1 cellular context compared by ENCODE assay signal in genomic region chr19:49363265-49364082, GRCh38.
TF ChIP-seq lines count a peak whose summit lies in the region.

Gene DKKL1 (plus strand): TSS chr19:49363877. CDS start chr19:49363999, 122 bp downstream.

TF ChIP-seq in HEK293, 187 proteins besides CTCF, POLR2A, EP300 and RAD21 (continued from another document):
- TF ChIP-seq ZBTB6 (tag by site-specific recombination; IDR thresholded peaks at IDR 0.05) (peak; percentile 65), ZNF335 (tag by site-specific recombination; conservative IDR thresholded peaks at IDR 0.05) (peak; percentile 19; the same call in 1 of the 2 replicates), BCL11B (tag by site-specific recombination; IDR thresholded peaks at IDR 0.05; ENCODE audit: low read depth) (peak; percentile 18; the same call in 1 of the 2 replicates)
